10 cellular contexts compared by ENCODE assay signal in genomic region chr1:184866582-184866981, GRCh38.
DNase-seq lines count a peak whose midpoint lies in the region; ATAC-seq and TF ChIP-seq lines count a peak whose summit lies in the region.
"Had no signal": no experiment of that assay in that cellular context is flagged by ENCODE, and none has a peak within 500 bp of the region (broad histone marks: within the 10 kb centered on the region; RNA-seq: fewer than 3 reads in every experiment).

No MANE protein-coding gene starts in this region.

- TF ChIP-seq CTCF in HL-60 (IDR thresholded peaks at IDR 0.05; ENCODE audit: insufficient read depth, low read length) = no peak
- no peak for TF ChIP-seq CTCF in Caco-2 (IDR thresholded peaks at IDR 0.05; ENCODE audit: insufficient read depth in 1 of 2, low read depth in 1 of 2, low read length in 1 of 2, severe bottlenecking in 1 of 2, unreplicated experiment in 1 of 2)

- no peak overlapping the region for H2BK5ac ChIP-seq in mesenchymal stem cell (ENCODE audit: low read depth, low read length, poor library complexity, severe bottlenecking)

- H4K91ac ChIP-seq in mesenchymal stem cell (ENCODE audit: low read length) = no peak overlapping the region

- H3K14ac ChIP-seq in mesenchymal stem cell (ENCODE audit: low read length in 2 of 2) = no peak overlapping the region

- ATAC-seq in GM18868 (IDR thresholded peaks at IDR 0.05; ENCODE audit: unreplicated experiment) = peak; percentile 9
- ATAC-seq in GM21786 (IDR thresholded peaks at IDR 0.05; ENCODE audit: unreplicated experiment) = peak; percentile 14
- no peak for ATAC-seq in HG02798 (IDR thresholded peaks at IDR 0.05; ENCODE audit: poor library complexity, unreplicated experiment)

- no TSS peak for BruUV-seq in Caco-2 (replicated peaks; lab: Mats Ljungman, UMichigan)

- peaks cover under 1% of the 10 kb centered on the region for H3K27me3 Mint-ChIP-seq in Caco-2 (ENCODE audit: insufficient read depth, unreplicated experiment)

- H3K36me3 ChIP-seq in mesenchymal stem cell (ENCODE audit: control insufficient read depth in 1 of 2, insufficient read depth in 2 of 2, low read depth in 1 of 2, low read length in 2 of 2) (peaks cover 0 to 54% of the 10 kb centered on the region in 2 experiments), Caco-2 (ENCODE audit: control insufficient read depth, insufficient read depth, low read length) (no peaks in the 10 kb centered on the region)
- H3K36me3 ChIP-seq: ovary had no signal

- DNase-seq in HL-60 (ENCODE audit: low read depth in 1 of 2, low spot score in 1 of 2) (no peak), mesenchymal stem cell (no peak), hypothalamus (lab: John Stamatoyannopoulos, UW) (no peak), Caco-2 (no peak)
- no peak for DNase-seq in stimulated activated CD4-positive, alpha-beta T cell treated with anti-CD3 and anti-CD28 coated beads, Interleukin-4, amount 100 ng/mL, for 4 hours
- DNase-seq: NCI-H2029, ovary had no signal

- H3K23ac ChIP-seq in mesenchymal stem cell (ENCODE audit: low read length in 2 of 2) = no peak overlapping the region

- H2BK120ac ChIP-seq in mesenchymal stem cell (ENCODE audit: low read depth, low read length) = no peak overlapping the region

- H3K27ac ChIP-seq in HL-60 (replicated peaks) = peak overlapping the region; percentile 21
- H3K27ac ChIP-seq in mesenchymal stem cell (ENCODE audit: low read length, poor library complexity, severe bottlenecking) = no peak overlapping the region
- H3K27ac ChIP-seq: ovary had no signal

- H3K79me1 ChIP-seq in mesenchymal stem cell (replicated peaks; ENCODE audit: low read length, poor library complexity, severe bottlenecking) = no peaks in the 10 kb centered on the region

- H2AFZ ChIP-seq in mesenchymal stem cell (ENCODE audit: low read depth, low read length) = no peak overlapping the region

- no peak overlapping the region for H2AK5ac ChIP-seq in mesenchymal stem cell (ENCODE audit: low read length, severe bottlenecking)

- H3K18ac ChIP-seq in mesenchymal stem cell (ENCODE audit: low read depth in 1 of 2, low read length in 2 of 2) = no peak overlapping the region

- no peak overlapping the region for H3K27ac Mint-ChIP-seq in Caco-2 (ENCODE audit: unreplicated experiment)

- POLR2A ChIA-PET in Caco-2 (lab: Charles Lee) = interaction anchor here (0.6 kb wide), 1 partner anchor 304 kb away, joined by 5 read pairs; no protein-coding TSS in a partner anchor

- no peaks in the 10 kb centered on the region for H3K9me3 Mint-ChIP-seq in Caco-2 (ENCODE audit: unreplicated experiment)

- H3K4ac ChIP-seq in mesenchymal stem cell (ENCODE audit: low read depth in 1 of 2, low read length in 2 of 2) = no peak overlapping the region

- H3K27me3 ChIP-seq in HL-60 (ENCODE audit: insufficient read depth, poor library complexity, severe bottlenecking) (no peaks in the 10 kb centered on the region), mesenchymal stem cell (ENCODE audit: control insufficient read depth in 1 of 2, insufficient read depth in 1 of 2, low read length in 2 of 2) (no peaks in the 10 kb centered on the region), Caco-2 (replicated peaks; ENCODE audit: control insufficient read depth, insufficient read depth, low read length) (no peaks in the 10 kb centered on the region)
- H3K27me3 ChIP-seq: ovary had no signal

- peaks cover 5% of the 10 kb centered on the region for H3K9me3 ChIP-seq in mesenchymal stem cell (ENCODE audit: control insufficient read depth, low read length)
- H3K9me3 ChIP-seq in Caco-2 = no peaks in the 10 kb centered on the region
- H3K9me3 ChIP-seq: ovary had no signal

- no peaks in the 10 kb centered on the region for H3K4me1 ChIP-seq in mesenchymal stem cell (ENCODE audit: control insufficient read depth, insufficient read depth, low read depth, low read length)
- no peaks in the 10 kb centered on the region for H3K4me1 ChIP-seq in Caco-2

- CTCF ChIA-PET in Caco-2 (lab: Charles Lee) = no interaction called here

- H3K36me3 Mint-ChIP-seq in Caco-2 (ENCODE audit: insufficient read depth, unreplicated experiment) = no peaks in the 10 kb centered on the region

- intact Hi-C loops in Caco-2 (cut with micrococcal nuclease; ENCODE audit: unreplicated experiment) = no loop called here

- peaks cover 6% of the 10 kb centered on the region for H3K4me1 Mint-ChIP-seq in Caco-2 (ENCODE audit: low read depth, unreplicated experiment)

- no peak overlapping the region for H2BK15ac ChIP-seq in mesenchymal stem cell (ENCODE audit: low read depth, poor library complexity, severe bottlenecking)

- peak overlapping the region; percentile 11 for H3K9ac ChIP-seq in mesenchymal stem cell (ENCODE audit: low read length)

- H4K8ac ChIP-seq in mesenchymal stem cell (ENCODE audit: low read length) = no peak overlapping the region

- no peak overlapping the region for H3K4me2 ChIP-seq in mesenchymal stem cell (ENCODE audit: low read length, poor library complexity, severe bottlenecking)

- H3K4me3 ChIP-seq in HL-60 (replicated peaks; ENCODE audit: insufficient read depth, low read length) (no peak overlapping the region), mesenchymal stem cell (ENCODE audit: insufficient read depth in 1 of 2, low read depth in 1 of 2, low read length in 2 of 2) (no peak overlapping the region), Caco-2 (ENCODE audit: low read depth, low read length) (no peak overlapping the region)
- H3K4me3 ChIP-seq: ovary had no signal

- H2BK12ac ChIP-seq in mesenchymal stem cell (ENCODE audit: low read length in 2 of 2) = no peak overlapping the region

- no peak overlapping the region for H3K4me3 Mint-ChIP-seq in Caco-2 (ENCODE audit: unreplicated experiment)
